Comparison of ENCODE assay signal across 20 cellular contexts in the genomic region with DNA sequence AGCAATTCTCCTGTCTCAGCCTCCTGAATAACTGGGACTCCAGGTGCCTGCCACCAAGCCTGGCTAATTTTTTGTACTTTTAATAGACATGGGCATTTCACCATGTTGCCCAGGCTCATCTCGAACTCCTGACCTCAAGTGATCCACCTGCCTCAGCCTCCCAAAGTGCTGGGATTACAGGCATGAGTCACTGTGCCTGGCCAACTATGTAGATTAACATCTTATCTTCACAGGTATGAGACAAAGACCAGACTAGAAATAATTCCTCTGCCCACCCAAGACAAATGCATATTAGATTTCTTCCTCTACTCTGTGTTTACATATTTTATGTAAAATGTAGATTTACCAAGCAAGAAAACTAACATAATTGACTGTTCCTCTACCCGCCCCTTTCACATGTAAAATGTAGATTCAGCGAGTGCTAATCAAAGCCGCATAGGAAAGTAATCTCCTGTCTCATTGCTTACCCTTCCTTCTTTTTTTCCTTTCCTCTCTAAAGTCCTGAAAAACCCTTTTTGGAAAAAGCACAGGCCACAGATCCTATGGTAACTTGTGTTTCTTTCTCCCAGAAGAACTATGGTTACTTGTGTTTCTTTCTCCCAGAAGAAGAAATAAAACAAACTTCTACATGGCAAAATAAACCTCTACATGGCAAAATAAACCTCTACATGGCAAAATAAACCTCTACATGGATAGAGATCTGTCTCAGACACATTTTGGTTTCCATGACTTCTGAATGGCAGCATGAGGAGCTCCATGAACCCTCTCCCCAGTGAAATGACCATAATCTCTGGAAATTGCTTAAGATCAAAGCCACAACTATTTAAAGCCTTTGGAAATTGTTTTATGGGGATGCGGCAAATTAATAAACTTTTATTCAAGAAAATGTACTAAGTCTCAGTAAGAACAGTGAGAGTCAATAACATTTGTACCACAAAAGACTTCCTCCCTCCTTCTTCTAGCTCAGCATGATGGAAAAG.
"Had no signal": no experiment of that assay in that cellular context is flagged by ENCODE, and none has a peak within 500 bp of the region (broad histone marks: within the 10 kb centered on the region; RNA-seq: fewer than 3 reads in every experiment).

No MANE protein-coding gene starts in this region.

- H2AFZ ChIP-seq: neural progenitor cell had no signal

- H3K36me3 Mint-ChIP-seq: activated CD8-positive, alpha-beta memory T cell treated with anti-CD3 and anti-CD28 coated beads, Interleukin-2, amount 10 ng/mL, durations not matched to agents 7 days and 5 days; activated naive CD4-positive, alpha-beta T cell treated with anti-CD3 and anti-CD28 coated beads, Interleukin-2, amount 50 U/mL, for 24 hours; naive thymus-derived CD4-positive, alpha-beta T cell; neural progenitor cell had no signal

- DNase-seq: activated CD4-positive, alpha-beta memory T cell treated with anti-CD3 and anti-CD28 coated beads, Interleukin-2, amount 10 ng/mL, durations not matched to agents 7 days and 5 days; activated CD4-positive, alpha-beta T cell treated with anti-CD3 and anti-CD28 coated beads, Interleukin-2, amount 10 ng/mL, durations not matched to agents 24 days and 14 days; activated CD8-positive, alpha-beta memory T cell treated with anti-CD3 and anti-CD28 coated beads, Interleukin-2, amount 10 ng/mL, durations not matched to agents 7 days and 5 days; activated gamma-delta T cell treated with Interleukin-2 at 50 U/mL for 16 hours; cerebellar nuclear complex; cortex of kidney; foreskin keratinocyte; kidney; lower lobe of right lung; naive thymus-derived CD4-positive, alpha-beta T cell; retina; stimulated activated CD4-positive, alpha-beta T cell treated with anti-CD3 and anti-CD28 coated beads, Interleukin-12 subunit alpha, Interleukin-12 subunit beta, amount 100 ng/mL, for 4 hours; stimulated activated CD4-positive, alpha-beta T cell treated with anti-CD3 and anti-CD28 coated beads, Interleukin-4, amount 100 ng/mL, for 4 hours; stimulated activated naive CD8-positive, alpha-beta T cell treated with anti-CD3 and anti-CD28 coated beads, Interleukin-15, Interleukin-2, amounts not matched to agents 100 U/mL and 50 U/mL, for 24 hours; tibial artery had no signal

- H3K9me3 ChIP-seq: ascending aorta, lower lobe of right lung, tibial artery had no signal

- ATAC-seq: activated CD8-positive, alpha-beta memory T cell treated with anti-CD3 and anti-CD28 coated beads, Interleukin-2, amount 10 ng/mL, durations not matched to agents 7 days and 5 days; foreskin keratinocyte; lower lobe of right lung; naive thymus-derived CD4-positive, alpha-beta T cell; stimulated activated naive CD8-positive, alpha-beta T cell treated with anti-CD3 and anti-CD28 coated beads, Interleukin-15, Interleukin-2, amounts not matched to agents 100 U/mL and 50 U/mL, for 24 hours had no signal

- H3K4me3 Mint-ChIP-seq: activated CD4-positive, alpha-beta memory T cell treated with anti-CD3 and anti-CD28 coated beads, Interleukin-2, amount 10 ng/mL, durations not matched to agents 7 days and 5 days; activated CD4-positive, alpha-beta T cell treated with anti-CD3 and anti-CD28 coated beads, Interleukin-2, amount 10 ng/mL, durations not matched to agents 24 days and 14 days; activated CD8-positive, alpha-beta memory T cell treated with anti-CD3 and anti-CD28 coated beads, Interleukin-2, amount 10 ng/mL, durations not matched to agents 7 days and 5 days; activated naive CD4-positive, alpha-beta T cell treated with anti-CD3 and anti-CD28 coated beads, Interleukin-2, amount 50 U/mL, for 24 hours; activated T-helper 1 cell treated with anti-CD3 and anti-CD28 coated beads, Interleukin-12 subunit alpha, Interleukin-12 subunit beta, Interleukin-2, Interleukin-4 antibody, amounts not matched to agents 30 ng/mL and 10 ng/mL and 1 ng/mL, durations not matched to agents 14 hours and 24 hours and 36 hours; naive thymus-derived CD4-positive, alpha-beta T cell; neural progenitor cell; T-helper 1 cell treated with Interleukin-12 subunit alpha and Interleukin-12 subunit beta and Interleukin-4 antibody, amounts not matched to agents 30 μg/mL and 1 μg/mL, for 36 hours had no signal

- H3K27ac Mint-ChIP-seq: activated CD4-positive, alpha-beta memory T cell treated with anti-CD3 and anti-CD28 coated beads, Interleukin-2, amount 10 ng/mL, durations not matched to agents 7 days and 5 days; activated CD8-positive, alpha-beta memory T cell treated with anti-CD3 and anti-CD28 coated beads, Interleukin-2, amount 10 ng/mL, durations not matched to agents 7 days and 5 days; activated T-helper 1 cell treated with anti-CD3 and anti-CD28 coated beads, Interleukin-12 subunit alpha, Interleukin-12 subunit beta, Interleukin-2, Interleukin-4 antibody, amounts not matched to agents 30 ng/mL and 10 ng/mL and 1 ng/mL, durations not matched to agents 14 hours and 24 hours and 36 hours; neural progenitor cell; T-helper 1 cell treated with Interleukin-12 subunit alpha and Interleukin-12 subunit beta and Interleukin-4 antibody, amounts not matched to agents 30 μg/mL and 1 μg/mL, for 36 hours had no signal

- H3K27ac ChIP-seq: ascending aorta, foreskin keratinocyte, lower lobe of right lung, neural progenitor cell, tibial artery had no signal

- H3K36me3 ChIP-seq: lower lobe of right lung, neural progenitor cell had no signal

- H3K9ac ChIP-seq: neural progenitor cell had no signal

- H3K4me2 ChIP-seq: neural progenitor cell had no signal

- H3K4me1 ChIP-seq: ascending aorta, lower lobe of right lung, neural progenitor cell, tibial artery had no signal

- H3K4me3 ChIP-seq: ascending aorta, lower lobe of right lung, neural progenitor cell, tibial artery had no signal

- H3K9me3 Mint-ChIP-seq: activated CD4-positive, alpha-beta memory T cell treated with anti-CD3 and anti-CD28 coated beads, Interleukin-2, amount 10 ng/mL, durations not matched to agents 7 days and 5 days; activated CD4-positive, alpha-beta T cell treated with anti-CD3 and anti-CD28 coated beads, Interleukin-2, amount 10 ng/mL, durations not matched to agents 24 days and 14 days; activated naive CD4-positive, alpha-beta T cell treated with anti-CD3 and anti-CD28 coated beads, Interleukin-2, amount 50 U/mL, for 24 hours; activated T-helper 1 cell treated with anti-CD3 and anti-CD28 coated beads, Interleukin-12 subunit alpha, Interleukin-12 subunit beta, Interleukin-2, Interleukin-4 antibody, amounts not matched to agents 30 ng/mL and 10 ng/mL and 1 ng/mL, durations not matched to agents 14 hours and 24 hours and 36 hours; neural progenitor cell; T-helper 1 cell treated with Interleukin-12 subunit alpha and Interleukin-12 subunit beta and Interleukin-4 antibody, amounts not matched to agents 30 μg/mL and 1 μg/mL, for 36 hours had no signal

- H3K27me3 ChIP-seq: ascending aorta, foreskin keratinocyte, neural progenitor cell, tibial artery had no signal

- H3K27me3 Mint-ChIP-seq: activated naive CD4-positive, alpha-beta T cell treated with anti-CD3 and anti-CD28 coated beads, Interleukin-2, amount 50 U/mL, for 24 hours had no signal
